ENCODE assay signal across 8 cellular contexts in the genomic region with DNA sequence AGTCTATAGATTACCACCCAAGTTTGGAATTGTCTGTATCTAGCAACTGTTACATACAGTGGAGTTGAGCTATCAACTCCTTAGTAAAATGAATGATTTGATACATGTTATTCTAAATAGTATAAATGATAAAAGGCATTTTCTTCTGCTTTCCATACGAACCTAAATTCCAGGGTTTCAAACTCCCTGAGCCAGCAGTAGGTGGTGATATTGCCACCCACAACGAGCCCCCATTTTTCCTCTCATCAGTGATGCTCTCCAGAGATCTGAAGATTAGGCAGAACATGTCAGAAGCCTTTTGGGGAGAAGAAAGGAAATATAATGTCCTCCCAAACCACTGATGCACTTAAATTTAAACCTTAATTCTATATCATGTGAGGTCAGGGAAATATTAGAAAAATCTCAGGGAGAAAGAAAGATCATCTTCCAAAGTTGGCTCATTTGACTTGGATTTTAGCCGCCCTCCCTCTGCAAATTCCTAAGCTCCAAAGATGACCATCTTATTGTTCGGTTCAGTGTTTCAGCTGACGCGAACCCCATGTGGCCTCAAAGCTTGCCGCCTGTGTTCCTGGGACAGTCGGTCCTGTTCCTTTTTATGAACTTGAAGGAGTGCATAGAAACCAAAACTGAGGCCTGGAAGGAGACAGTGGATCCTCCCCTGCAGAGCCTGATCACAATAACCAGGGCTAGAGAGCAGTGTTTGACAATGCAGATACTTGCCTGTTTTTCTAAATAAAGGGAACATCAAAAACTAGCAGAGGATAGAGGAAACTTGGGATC. TPM values are rescaled to one million over a fixed set of nuclear protein-coding genes. Genes with fewer than 3 reads are reported as not detected.
A peak's percentile ranks its signal among the peaks of the same experiment; 100 is the strongest.
DNase-seq lines count a peak whose midpoint lies in the region; ATAC-seq, FAIRE-seq and TF ChIP-seq lines count a peak whose summit lies in the region.

No MANE protein-coding gene starts in this region.

- H3K27me3 ChIP-seq in sigmoid colon = no peaks in the 10 kb centered on the region

- intact Hi-C loops in sigmoid colon (cut with DNase I) (loop anchor here (1.0 to 10.0 kb wide), 4 partner anchors 43 to 358 kb away; partner anchors contain the start of genes CFAP298 and PAXBP1), kidney (cut with DNase I) (no loop called here)

- DNase-seq in ELR (ENCODE audit: low read depth) (peak; percentile 71), RKO (ENCODE audit: low spot score) (peak; percentile 35), fibroblast of gingiva (ENCODE audit: low read depth) (peak; percentile 38), sigmoid colon (no peak), kidney (no peak)
- DNase-seq in stimulated activated CD4-positive, alpha-beta T cell treated with anti-CD3 and anti-CD28 coated beads, Interleukin-4, amount 100 ng/mL, for 4 hours = no peak

- TF ChIP-seq POLR2A in sigmoid colon (IDR thresholded peaks at IDR 0.05) = no peak

- H3K9me3 ChIP-seq in sigmoid colon = no peaks in the 10 kb centered on the region
- no peaks in the 10 kb centered on the region for H3K9me3 ChIP-seq in kidney (ENCODE audit: control insufficient read depth in 1 of 2, low read length in 2 of 2)

- no peak for ATAC-seq in GM18909 (IDR thresholded peaks at IDR 0.05; ENCODE audit: poor library complexity, unreplicated experiment)
- no peak for ATAC-seq in HG03460 (IDR thresholded peaks at IDR 0.05; ENCODE audit: unreplicated experiment)

- no peak overlapping the region for H3K9ac ChIP-seq in kidney (ENCODE audit: low read length in 2 of 2)

- 72 to 79% methylated on average over 8 of the region's 8 CpGs for WGBS in sigmoid colon, 2 donors

- H3K27ac ChIP-seq in sigmoid colon (peak overlapping the region; percentile 95 to 98 (median 96)), kidney (ENCODE audit: low read depth in 2 of 2, low read length in 2 of 2) (no peak overlapping the region)

- peak in 2 of 4 experiments; percentile 15 to 23 for TF ChIP-seq CTCF in sigmoid colon (IDR thresholded peaks at IDR 0.05)
- no peak for TF ChIP-seq CTCF in kidney (IDR thresholded peaks at IDR 0.05; ENCODE audit: borderline replicate concordance, extremely low read depth, insufficient read depth)

- H3K4me1 ChIP-seq in sigmoid colon (peaks cover 0 to 40% (median 26%) of the 10 kb centered on the region in 4 donors), kidney (ENCODE audit: control insufficient read depth in 1 of 2, insufficient read depth in 1 of 2, low read depth in 1 of 2, low read length in 2 of 2) (peaks cover 0 to 7% of the 10 kb centered on the region in 2 donors)

- no peak for TF ChIP-seq EP300 in sigmoid colon (IDR thresholded peaks at IDR 0.05)

- FAIRE-seq in kidney (lab: Jason Lieb, UNC) = no peak

- H3K4me3 ChIP-seq in sigmoid colon (peak overlapping the region in 1 of 4 donors; percentile 78), kidney (ENCODE audit: low read length in 2 of 2) (no peak overlapping the region)

- H3K36me3 ChIP-seq in sigmoid colon = peaks cover 0 to 7% (median 2%) of the 10 kb centered on the region in 4 donors
- no peaks in the 10 kb centered on the region for H3K36me3 ChIP-seq in kidney (ENCODE audit: control insufficient read depth in 1 of 2, insufficient read depth in 2 of 2, low read length in 2 of 2)

RNA-seq across cellular contexts. Expression of gene EVA1C, which starts 2.3 kb away (rescaled TPM):
- total RNA-seq in sigmoid colon = 10 to 100 TPM; 32.1 to 53.8 (median 41.2) TPM
- polyA plus RNA-seq in sigmoid colon = 10 to 100 TPM in 1 of 3 donors, 1 to 10 TPM in 2; 3.5 to 10.8 (median 6.0) TPM
- 63.4 TPM for total RNA-seq in kidney
- 13.8 TPM for polyA plus RNA-seq in kidney (ENCODE audit: insufficient read depth, low read depth, low replicate concordance)

RNA-seq across cellular contexts. Expression of gene URB1, which starts 22.0 kb away (rescaled TPM):
- total RNA-seq in sigmoid colon (10 to 100 TPM in 3 of 4 donors, 1 to 10 TPM in 1; 7.5 to 16.7 (median 11.5) TPM), kidney (15.0 TPM)
- polyA plus RNA-seq in sigmoid colon (1 to 10 TPM in 1 of 3 donors, under 1 TPM in 2; 0.60 to 7.1 (median 0.69) TPM), kidney (ENCODE audit: insufficient read depth, low read depth, low replicate concordance) (1.7 TPM)

Comparison
In these comparisons a context has a peak if more than half of its experiments do, and no peak if none do; other contexts are left out.
1. DNase-seq: peak in ELR (single experiment), RKO (single experiment) and fibroblast of gingiva (single experiment); none in sigmoid colon (single experiment), stimulated activated CD4-positive, alpha-beta T cell treated with anti-CD3 and anti-CD28 coated beads, Interleukin-4, amount 100 ng/mL, for 4 hours (0 of 2) and kidney (single experiment).
2. H3K27ac ChIP-seq: peak in sigmoid colon (4 of 4); none in kidney (0 of 2).